Comparison of ENCODE assay signal across 28 cellular contexts in the genomic region with DNA sequence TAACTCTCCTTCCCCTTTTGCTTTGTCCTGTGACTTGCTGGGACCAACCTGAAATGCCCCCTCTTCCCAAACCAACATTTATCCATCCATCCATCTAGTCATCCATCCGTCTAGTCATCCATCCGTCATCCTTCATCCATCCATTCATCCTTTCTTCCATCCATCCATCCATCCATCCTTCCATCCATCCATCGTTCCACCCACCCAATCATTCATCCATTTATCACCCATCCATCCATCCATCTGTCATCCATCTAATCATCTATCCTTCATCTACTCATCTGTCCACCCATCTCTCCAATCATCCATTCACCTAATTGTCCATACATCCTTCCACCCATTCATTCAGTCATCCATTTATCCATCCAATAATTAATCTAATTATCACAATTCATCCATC.
"Had no signal": no experiment of that assay in that cellular context is flagged by ENCODE, and none has a peak within 500 bp of the region (broad histone marks: within the 10 kb centered on the region; RNA-seq: fewer than 3 reads in every experiment).

No MANE protein-coding gene starts in this region.

- H3K9me3 Mint-ChIP-seq: dendritic cell treated with granulocyte-macrophage colony-stimulating factor and Interleukin-4, amounts not matched to agents 40 ng/mL and 50 ng/mL, for 4 days; effector memory CD8-positive, alpha-beta T cell; naive thymus-derived CD8-positive, alpha-beta T cell had no signal

- H3K27ac Mint-ChIP-seq: dendritic cell treated with granulocyte-macrophage colony-stimulating factor and Interleukin-4, amounts not matched to agents 40 ng/mL and 50 ng/mL, for 4 days; effector memory CD8-positive, alpha-beta T cell; endodermal cell; mesothelial cell of epicardium; naive B cell; naive thymus-derived CD8-positive, alpha-beta T cell had no signal

- H3K4me1 Mint-ChIP-seq: endodermal cell; mesothelial cell of epicardium; naive B cell; naive thymus-derived CD8-positive, alpha-beta T cell had no signal

- ATAC-seq: effector memory CD8-positive, alpha-beta T cell; esophagus mucosa; foreskin keratinocyte; gastroesophageal sphincter; heart right ventricle; left cardiac atrium; left lung; left ventricle myocardium superior; lower lobe of right lung; mucosa of descending colon; naive thymus-derived CD8-positive, alpha-beta T cell had no signal

- H3K4me3 Mint-ChIP-seq: dendritic cell treated with granulocyte-macrophage colony-stimulating factor and Interleukin-4, amounts not matched to agents 40 ng/mL and 50 ng/mL, for 4 days; effector memory CD8-positive, alpha-beta T cell; endodermal cell; mesothelial cell of epicardium; naive thymus-derived CD8-positive, alpha-beta T cell had no signal

- H3K36me3 ChIP-seq: colonic mucosa, esophagus squamous epithelium, gastroesophageal sphincter, heart right ventricle, left lung, lower lobe of right lung had no signal

- DNase-seq: colonic mucosa; cortex of kidney; effector CD8-positive, alpha-beta T cell; effector memory CD8-positive, alpha-beta T cell; endodermal cell; erythroblast; esophagus squamous epithelium; foreskin keratinocyte; head of caudate nucleus; heart right ventricle; hippocampal formation; left cardiac atrium; left lung; left ventricle myocardium superior; lower lobe of right lung; mesenchymal stem cell; mucosa of descending colon; naive B cell; naive thymus-derived CD8-positive, alpha-beta T cell had no signal

- FAIRE-seq: endometrium, frontal cortex, islet of Langerhans, keratinocyte had no signal

- H3K4me3 ChIP-seq: colonic mucosa, esophagus squamous epithelium, gastroesophageal sphincter, heart right ventricle, left lung, lower lobe of right lung, mucosa of descending colon had no signal

- H3K9me3 ChIP-seq: colonic mucosa, esophagus squamous epithelium, heart right ventricle, left lung, lower lobe of right lung, mucosa of descending colon had no signal

- H3K36me3 Mint-ChIP-seq: mesothelial cell of epicardium; naive B cell; naive thymus-derived CD8-positive, alpha-beta T cell had no signal

- H3K27ac ChIP-seq: colonic mucosa, epithelial cell of prostate, esophagus squamous epithelium, foreskin keratinocyte, gastroesophageal sphincter, heart right ventricle, left lung, lower lobe of right lung had no signal

- H3K4me1 ChIP-seq: colonic mucosa, foreskin keratinocyte, gastroesophageal sphincter, heart right ventricle, left lung, lower lobe of right lung had no signal
